ENCODE assay signal across 1 cellular context in the genomic region with DNA sequence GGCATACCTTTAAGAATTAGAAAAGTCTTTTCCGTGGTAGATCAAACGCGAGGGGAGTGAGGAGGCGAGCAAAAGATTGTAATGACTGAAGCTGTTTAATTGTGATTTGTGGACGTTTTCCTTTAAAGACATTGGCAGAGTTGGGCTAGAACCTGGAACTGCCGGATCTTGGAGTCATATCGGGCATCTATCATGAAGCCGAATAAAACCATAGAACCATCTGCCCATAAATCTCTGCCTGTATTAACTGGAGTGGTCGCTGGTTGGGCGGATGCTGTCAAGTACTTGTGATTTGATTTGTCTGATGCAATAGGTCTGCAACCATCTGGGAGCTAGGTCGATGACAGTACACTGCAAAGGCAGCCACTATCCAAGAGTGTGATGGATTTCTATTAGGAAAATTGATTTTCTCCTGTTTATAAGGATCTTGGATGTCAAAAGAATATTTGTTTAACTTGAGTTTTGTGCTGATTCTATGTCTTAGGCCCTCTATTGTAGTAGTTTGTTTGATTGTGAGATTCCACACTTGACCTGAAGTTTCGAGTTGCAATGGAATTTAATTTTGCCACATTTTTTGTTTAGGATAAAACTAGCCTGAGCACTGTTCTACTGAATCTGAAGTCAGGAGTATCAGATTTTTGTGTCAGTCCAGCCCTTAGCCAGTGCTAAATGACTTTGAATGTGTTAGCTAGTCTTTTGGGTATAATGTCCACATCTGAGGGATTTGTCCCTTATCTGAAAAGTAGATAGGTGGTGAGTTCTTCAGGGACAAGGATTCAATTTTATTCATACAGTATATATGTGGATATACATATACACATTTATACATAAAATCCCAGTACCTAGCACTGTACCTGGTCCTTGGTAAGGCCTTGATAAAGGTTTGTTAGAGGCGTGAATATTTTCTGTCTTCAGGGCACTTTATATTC.
A peak's percentile ranks its signal among the peaks of the same experiment; 100 is the strongest.
TF ChIP-seq lines count a peak whose summit lies in the region.

No MANE protein-coding gene starts in this region.

TF ChIP-seq in HEK293, 187 proteins besides CTCF, POLR2A, EP300 and RAD21 (continued from another document and continues in another):
- TF ChIP-seq, protein P1, sequence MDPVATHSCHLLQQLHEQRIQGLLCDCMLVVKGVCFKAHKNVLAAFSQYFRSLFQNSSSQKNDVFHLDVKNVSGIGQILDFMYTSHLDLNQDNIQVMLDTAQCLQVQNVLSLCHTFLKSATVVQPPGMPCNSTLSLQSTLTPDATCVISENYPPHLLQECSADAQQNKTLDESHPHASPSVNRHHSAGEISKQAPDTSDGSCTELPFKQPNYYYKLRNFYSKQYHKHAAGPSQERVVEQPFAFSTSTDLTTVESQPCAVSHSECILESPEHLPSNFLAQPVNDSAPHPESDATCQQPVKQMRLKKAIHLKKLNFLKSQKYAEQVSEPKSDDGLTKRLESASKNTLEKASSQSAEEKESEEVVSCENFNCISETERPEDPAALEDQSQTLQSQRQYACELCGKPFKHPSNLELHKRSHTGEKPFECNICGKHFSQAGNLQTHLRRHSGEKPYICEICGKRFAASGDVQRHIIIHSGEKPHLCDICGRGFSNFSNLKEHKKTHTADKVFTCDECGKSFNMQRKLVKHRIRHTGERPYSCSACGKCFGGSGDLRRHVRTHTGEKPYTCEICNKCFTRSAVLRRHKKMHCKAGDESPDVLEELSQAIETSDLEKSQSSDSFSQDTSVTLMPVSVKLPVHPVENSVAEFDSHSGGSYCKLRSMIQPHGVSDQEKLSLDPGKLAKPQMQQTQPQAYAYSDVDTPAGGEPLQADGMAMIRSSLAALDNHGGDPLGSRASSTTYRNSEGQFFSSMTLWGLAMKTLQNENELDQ (tag by site-specific recombination; IDR thresholded peaks at IDR 0.05; ENCODE audit: low read depth) = no peak
- TF ChIP-seq ZNF660 (tag by site-specific recombination; IDR thresholded peaks at IDR 0.05) (peak; percentile 24), ZNF48 (tag by site-specific recombination; IDR thresholded peaks at IDR 0.05) (no peak), ZBTB17 (tag by site-specific recombination; IDR thresholded peaks at IDR 0.05) (peak; percentile 95), SP7 (tag by site-specific recombination; IDR thresholded peaks at IDR 0.05) (peak; percentile 81), ZBTB21 (tag by site-specific recombination; IDR thresholded peaks at IDR 0.05) (peak; percentile 37; the same call in 1 of the 2 replicates), MZF1 (tag by site-specific recombination; IDR thresholded peaks at IDR 0.05; ENCODE audit: borderline replicate concordance) (0 out of 2 replicates have a peak, but pooled peaks have one; percentile 6), ZEB2 (tag by site-specific recombination; IDR thresholded peaks at IDR 0.05) (peak; percentile 95), ZNF221 (tag by site-specific recombination; IDR thresholded peaks at IDR 0.05; ENCODE audit: borderline replicate concordance) (no peak), ZNF121 (tag by site-specific recombination; IDR thresholded peaks at IDR 0.05) (no peak), IKZF3 (tag by site-specific recombination; IDR thresholded peaks at IDR 0.05) (peak; percentile 94), ZNF24 (tag by site-specific recombination; IDR thresholded peaks at IDR 0.05) (peak; percentile 56; the same call in 1 of the 2 replicates), ZNF600 (tag by site-specific recombination; IDR thresholded peaks at IDR 0.05) (peak; percentile 75), KLF16 (tag by site-specific recombination; IDR thresholded peaks at IDR 0.05) (peak; percentile 67; the same call in 1 of the 2 replicates), ZNF2 (tag by site-specific recombination; IDR thresholded peaks at IDR 0.05) (peak; percentile 52; the same call in 1 of the 2 replicates), ZNF366 (tag by site-specific recombination; conservative IDR thresholded peaks at IDR 0.05) (no peak), ZNF223 (tag by site-specific recombination; IDR thresholded peaks at IDR 0.05) (0 out of 2 replicates have a peak, but pooled peaks have one; percentile 9), ZNF324 (tag by site-specific recombination; IDR thresholded peaks at IDR 0.05) (peak; percentile 47; the same call in 1 of the 2 replicates), GLIS1 (tag by site-specific recombination; IDR thresholded peaks at IDR 0.05) (no peak), ZFHX2 (tag by site-specific recombination; conservative IDR thresholded peaks at IDR 0.05) (0 out of 2 replicates have a peak, but pooled peaks have one; percentile 16), SCRT2 (tag by site-specific recombination; IDR thresholded peaks at IDR 0.05) (0 out of 2 replicates have a peak, but pooled peaks have one; percentile 25), ZNF23 (tag by site-specific recombination; IDR thresholded peaks at IDR 0.05; ENCODE audit: borderline replicate concordance) (no peak), ZNF76 (tag by site-specific recombination; IDR thresholded peaks at IDR 0.05; ENCODE audit: borderline replicate concordance, low read depth) (peak; percentile 47; the same call in 1 of the 2 replicates), KLF1 (tag by site-specific recombination; IDR thresholded peaks at IDR 0.05) (peak; percentile 75), OSR2 (tag by site-specific recombination; IDR thresholded peaks at IDR 0.05) (peak; percentile 40; the same call in 1 of the 2 replicates), GLI4 (tag by site-specific recombination; IDR thresholded peaks at IDR 0.05) (no peak), ZFP69B (tag by site-specific recombination; IDR thresholded peaks at IDR 0.05) (0 out of 2 replicates have a peak, but pooled peaks have one; percentile 27)
- TF ChIP-seq, protein P2, sequence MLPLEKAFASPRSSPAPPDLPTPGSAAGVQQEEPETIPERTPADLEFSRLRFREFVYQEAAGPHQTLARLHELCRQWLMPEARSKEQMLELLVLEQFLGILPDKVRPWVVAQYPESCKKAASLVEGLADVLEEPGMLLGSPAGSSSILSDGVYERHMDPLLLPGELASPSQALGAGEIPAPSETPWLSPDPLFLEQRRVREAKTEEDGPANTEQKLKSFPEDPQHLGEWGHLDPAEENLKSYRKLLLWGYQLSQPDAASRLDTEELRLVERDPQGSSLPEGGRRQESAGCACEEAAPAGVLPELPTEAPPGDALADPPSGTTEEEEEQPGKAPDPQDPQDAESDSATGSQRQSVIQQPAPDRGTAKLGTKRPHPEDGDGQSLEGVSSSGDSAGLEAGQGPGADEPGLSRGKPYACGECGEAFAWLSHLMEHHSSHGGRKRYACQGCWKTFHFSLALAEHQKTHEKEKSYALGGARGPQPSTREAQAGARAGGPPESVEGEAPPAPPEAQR (tag by site-specific recombination; IDR thresholded peaks at IDR 0.05) = 0 out of 2 replicates have a peak, but pooled peaks have one; percentile 26
- TF ChIP-seq, protein P3, sequence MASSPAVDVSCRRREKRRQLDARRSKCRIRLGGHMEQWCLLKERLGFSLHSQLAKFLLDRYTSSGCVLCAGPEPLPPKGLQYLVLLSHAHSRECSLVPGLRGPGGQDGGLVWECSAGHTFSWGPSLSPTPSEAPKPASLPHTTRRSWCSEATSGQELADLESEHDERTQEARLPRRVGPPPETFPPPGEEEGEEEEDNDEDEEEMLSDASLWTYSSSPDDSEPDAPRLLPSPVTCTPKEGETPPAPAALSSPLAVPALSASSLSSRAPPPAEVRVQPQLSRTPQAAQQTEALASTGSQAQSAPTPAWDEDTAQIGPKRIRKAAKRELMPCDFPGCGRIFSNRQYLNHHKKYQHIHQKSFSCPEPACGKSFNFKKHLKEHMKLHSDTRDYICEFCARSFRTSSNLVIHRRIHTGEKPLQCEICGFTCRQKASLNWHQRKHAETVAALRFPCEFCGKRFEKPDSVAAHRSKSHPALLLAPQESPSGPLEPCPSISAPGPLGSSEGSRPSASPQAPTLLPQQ (tag by site-specific recombination; IDR thresholded peaks at IDR 0.05) = peak; percentile 61; the same call in 1 of the 2 replicates
- TF ChIP-seq, protein P4, sequence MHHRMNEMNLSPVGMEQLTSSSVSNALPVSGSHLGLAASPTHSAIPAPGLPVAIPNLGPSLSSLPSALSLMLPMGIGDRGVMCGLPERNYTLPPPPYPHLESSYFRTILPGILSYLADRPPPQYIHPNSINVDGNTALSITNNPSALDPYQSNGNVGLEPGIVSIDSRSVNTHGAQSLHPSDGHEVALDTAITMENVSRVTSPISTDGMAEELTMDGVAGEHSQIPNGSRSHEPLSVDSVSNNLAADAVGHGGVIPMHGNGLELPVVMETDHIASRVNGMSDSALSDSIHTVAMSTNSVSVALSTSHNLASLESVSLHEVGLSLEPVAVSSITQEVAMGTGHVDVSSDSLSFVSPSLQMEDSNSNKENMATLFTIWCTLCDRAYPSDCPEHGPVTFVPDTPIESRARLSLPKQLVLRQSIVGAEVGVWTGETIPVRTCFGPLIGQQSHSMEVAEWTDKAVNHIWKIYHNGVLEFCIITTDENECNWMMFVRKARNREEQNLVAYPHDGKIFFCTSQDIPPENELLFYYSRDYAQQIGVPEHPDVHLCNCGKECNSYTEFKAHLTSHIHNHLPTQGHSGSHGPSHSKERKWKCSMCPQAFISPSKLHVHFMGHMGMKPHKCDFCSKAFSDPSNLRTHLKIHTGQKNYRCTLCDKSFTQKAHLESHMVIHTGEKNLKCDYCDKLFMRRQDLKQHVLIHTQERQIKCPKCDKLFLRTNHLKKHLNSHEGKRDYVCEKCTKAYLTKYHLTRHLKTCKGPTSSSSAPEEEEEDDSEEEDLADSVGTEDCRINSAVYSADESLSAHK (tag by site-specific recombination; IDR thresholded peaks at IDR 0.05) = peak; percentile 36; the same call in 1 of the 2 replicates
- TF ChIP-seq, protein P5, sequence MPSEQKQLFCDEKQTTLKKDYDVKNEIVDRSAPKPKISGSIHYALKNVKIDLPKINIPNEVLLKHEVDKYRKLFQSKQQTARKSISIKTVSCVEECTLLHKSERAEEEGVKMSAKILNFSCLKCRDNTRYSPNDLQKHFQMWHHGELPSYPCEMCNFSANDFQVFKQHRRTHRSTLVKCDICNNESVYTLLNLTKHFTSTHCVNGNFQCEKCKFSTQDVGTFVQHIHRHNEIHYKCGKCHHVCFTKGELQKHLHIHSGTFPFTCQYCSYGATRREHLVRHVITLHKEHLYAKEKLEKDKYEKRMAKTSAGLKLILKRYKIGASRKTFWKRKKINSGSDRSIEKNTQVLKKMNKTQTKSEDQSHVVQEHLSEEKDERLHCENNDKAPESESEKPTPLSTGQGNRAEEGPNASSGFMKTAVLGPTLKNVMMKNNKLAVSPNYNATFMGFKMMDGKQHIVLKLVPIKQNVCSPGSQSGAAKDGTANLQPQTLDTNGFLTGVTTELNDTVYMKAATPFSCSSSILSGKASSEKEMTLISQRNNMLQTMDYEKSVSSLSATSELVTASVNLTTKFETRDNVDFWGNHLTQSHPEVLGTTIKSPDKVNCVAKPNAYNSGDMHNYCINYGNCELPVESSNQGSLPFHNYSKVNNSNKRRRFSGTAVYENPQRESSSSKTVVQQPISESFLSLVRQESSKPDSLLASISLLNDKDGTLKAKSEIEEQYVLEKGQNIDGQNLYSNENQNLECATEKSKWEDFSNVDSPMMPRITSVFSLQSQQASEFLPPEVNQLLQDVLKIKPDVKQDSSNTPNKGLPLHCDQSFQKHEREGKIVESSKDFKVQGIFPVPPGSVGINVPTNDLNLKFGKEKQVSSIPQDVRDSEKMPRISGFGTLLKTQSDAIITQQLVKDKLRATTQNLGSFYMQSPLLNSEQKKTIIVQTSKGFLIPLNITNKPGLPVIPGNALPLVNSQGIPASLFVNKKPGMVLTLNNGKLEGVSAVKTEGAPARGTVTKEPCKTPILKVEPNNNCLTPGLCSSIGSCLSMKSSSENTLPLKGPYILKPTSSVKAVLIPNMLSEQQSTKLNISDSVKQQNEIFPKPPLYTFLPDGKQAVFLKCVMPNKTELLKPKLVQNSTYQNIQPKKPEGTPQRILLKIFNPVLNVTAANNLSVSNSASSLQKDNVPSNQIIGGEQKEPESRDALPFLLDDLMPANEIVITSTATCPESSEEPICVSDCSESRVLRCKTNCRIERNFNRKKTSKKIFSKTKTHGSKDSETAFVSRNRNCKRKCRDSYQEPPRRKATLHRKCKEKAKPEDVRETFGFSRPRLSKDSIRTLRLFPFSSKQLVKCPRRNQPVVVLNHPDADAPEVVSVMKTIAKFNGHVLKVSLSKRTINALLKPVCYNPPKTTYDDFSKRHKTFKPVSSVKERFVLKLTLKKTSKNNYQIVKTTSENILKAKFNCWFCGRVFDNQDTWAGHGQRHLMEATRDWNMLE (tag by site-specific recombination; conservative IDR thresholded peaks at IDR 0.05; ENCODE audit: low read depth) = peak; percentile 47; the same call in 1 of the 2 replicates
- TF ChIP-seq, protein P6, sequence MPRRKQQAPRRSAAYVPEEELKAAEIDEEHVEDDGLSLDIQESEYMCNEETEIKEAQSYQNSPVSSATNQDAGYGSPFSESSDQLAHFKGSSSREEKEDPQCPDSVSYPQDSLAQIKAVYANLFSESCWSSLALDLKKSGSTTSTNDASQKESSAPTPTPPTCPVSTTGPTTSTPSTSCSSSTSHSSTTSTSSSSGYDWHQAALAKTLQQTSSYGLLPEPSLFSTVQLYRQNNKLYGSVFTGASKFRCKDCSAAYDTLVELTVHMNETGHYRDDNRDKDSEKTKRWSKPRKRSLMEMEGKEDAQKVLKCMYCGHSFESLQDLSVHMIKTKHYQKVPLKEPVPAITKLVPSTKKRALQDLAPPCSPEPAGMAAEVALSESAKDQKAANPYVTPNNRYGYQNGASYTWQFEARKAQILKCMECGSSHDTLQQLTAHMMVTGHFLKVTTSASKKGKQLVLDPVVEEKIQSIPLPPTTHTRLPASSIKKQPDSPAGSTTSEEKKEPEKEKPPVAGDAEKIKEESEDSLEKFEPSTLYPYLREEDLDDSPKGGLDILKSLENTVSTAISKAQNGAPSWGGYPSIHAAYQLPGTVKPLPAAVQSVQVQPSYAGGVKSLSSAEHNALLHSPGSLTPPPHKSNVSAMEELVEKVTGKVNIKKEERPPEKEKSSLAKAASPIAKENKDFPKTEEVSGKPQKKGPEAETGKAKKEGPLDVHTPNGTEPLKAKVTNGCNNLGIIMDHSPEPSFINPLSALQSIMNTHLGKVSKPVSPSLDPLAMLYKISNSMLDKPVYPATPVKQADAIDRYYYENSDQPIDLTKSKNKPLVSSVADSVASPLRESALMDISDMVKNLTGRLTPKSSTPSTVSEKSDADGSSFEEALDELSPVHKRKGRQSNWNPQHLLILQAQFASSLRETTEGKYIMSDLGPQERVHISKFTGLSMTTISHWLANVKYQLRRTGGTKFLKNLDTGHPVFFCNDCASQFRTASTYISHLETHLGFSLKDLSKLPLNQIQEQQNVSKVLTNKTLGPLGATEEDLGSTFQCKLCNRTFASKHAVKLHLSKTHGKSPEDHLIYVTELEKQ (tag by site-specific recombination; IDR thresholded peaks at IDR 0.05; ENCODE audit: borderline replicate concordance) = peak; percentile 89; the same call in 1 of the 2 replicates
- TF ChIP-seq, protein P7, sequence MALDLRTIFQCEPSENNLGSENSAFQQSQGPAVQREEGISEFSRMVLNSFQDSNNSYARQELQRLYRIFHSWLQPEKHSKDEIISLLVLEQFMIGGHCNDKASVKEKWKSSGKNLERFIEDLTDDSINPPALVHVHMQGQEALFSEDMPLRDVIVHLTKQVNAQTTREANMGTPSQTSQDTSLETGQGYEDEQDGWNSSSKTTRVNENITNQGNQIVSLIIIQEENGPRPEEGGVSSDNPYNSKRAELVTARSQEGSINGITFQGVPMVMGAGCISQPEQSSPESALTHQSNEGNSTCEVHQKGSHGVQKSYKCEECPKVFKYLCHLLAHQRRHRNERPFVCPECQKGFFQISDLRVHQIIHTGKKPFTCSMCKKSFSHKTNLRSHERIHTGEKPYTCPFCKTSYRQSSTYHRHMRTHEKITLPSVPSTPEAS (tag by site-specific recombination; IDR thresholded peaks at IDR 0.05) = no peak; the same call in 1 of the 2 replicates
